ENCODE assay signal across 19 cellular contexts in the genomic region with DNA sequence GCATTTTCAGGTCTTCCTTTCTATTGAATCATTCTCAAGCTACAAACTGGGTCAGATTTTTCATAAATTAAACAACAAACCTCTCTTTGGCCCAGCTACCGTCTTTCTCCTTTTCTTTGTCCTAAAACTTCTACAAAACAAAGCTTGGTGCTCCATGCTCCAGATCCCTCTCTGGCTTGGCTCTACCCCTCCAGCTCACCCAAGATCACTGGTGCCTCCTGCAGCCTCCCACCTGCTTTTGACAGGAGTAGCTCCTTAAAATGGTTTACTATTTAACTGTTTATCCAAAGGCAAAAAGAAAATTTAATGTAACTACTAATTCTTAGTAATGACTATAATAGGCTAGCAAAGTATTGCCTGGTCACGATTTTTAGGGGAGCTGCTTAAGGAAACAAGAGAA. TPM values are rescaled to one million over a fixed set of nuclear protein-coding genes. Genes with fewer than 3 reads are reported as not detected.
"Had no signal": no experiment of that assay in that cellular context is flagged by ENCODE, and none has a peak within 500 bp of the region (broad histone marks: within the 10 kb centered on the region; RNA-seq: fewer than 3 reads in every experiment).

No MANE protein-coding gene starts in this region.

- H3K27me3 ChIP-seq: breast epithelium, hepatocyte, upper lobe of left lung had no signal

- H3K27ac Mint-ChIP-seq: activated CD8-positive, alpha-beta T cell treated with anti-CD3 and anti-CD28 coated beads, Interleukin-2, amount 10 ng/mL, durations not matched to agents 7 days and 5 days; activated naive CD8-positive, alpha-beta T cell treated with anti-CD3 and anti-CD28 coated beads, Interleukin-2, amount 10 ng/mL, durations not matched to agents 7 days and 5 days; activated T-helper 2 cell treated with anti-CD3 and anti-CD28 coated beads, Interferon-gamma antibody, Interleukin-2, Interleukin-4, amounts not matched to agents 10 μg/mL and 5 μg/mL and 100 μg/mL, durations not matched to agents 14 hours and 24 hours and 36 hours; natural killer cell treated with Interleukin-12 subunit alpha and Interleukin-12 subunit beta and Interleukin-15 and Interleukin-18, amount 100 ng/mL, for 72 hours had no signal

- H3K4me1 ChIP-seq: breast epithelium, psoas muscle had no signal

- ATAC-seq: activated CD8-positive, alpha-beta T cell treated with anti-CD3 and anti-CD28 coated beads, Interleukin-2, amount 10 ng/mL, durations not matched to agents 7 days and 5 days; mucosa of descending colon; natural killer cell treated with Interleukin-12 subunit alpha and Interleukin-12 subunit beta and Interleukin-15 and Interleukin-18, amount 100 ng/mL, for 72 hours; psoas muscle; sciatic nerve; stimulated activated naive B cell treated with anti-CD40 and anti-IgM and Interleukin-4, amounts not matched to agents 10 μg/mL and 1 μg/mL and 100 μg/mL, for 72 hours had no signal

- H3K9me3 Mint-ChIP-seq: activated naive CD8-positive, alpha-beta T cell treated with anti-CD3 and anti-CD28 coated beads, Interleukin-2, amount 10 ng/mL, durations not matched to agents 7 days and 5 days; activated T-helper 2 cell treated with anti-CD3 and anti-CD28 coated beads, Interferon-gamma antibody, Interleukin-2, Interleukin-4, amounts not matched to agents 10 μg/mL and 5 μg/mL and 100 μg/mL, durations not matched to agents 14 hours and 24 hours and 36 hours; natural killer cell treated with Interleukin-12 subunit alpha and Interleukin-12 subunit beta and Interleukin-15 and Interleukin-18, amount 100 ng/mL, for 72 hours; stimulated activated naive B cell treated with anti-CD40 and anti-IgM and Interleukin-4, amounts not matched to agents 10 μg/mL and 1 μg/mL and 100 μg/mL, for 72 hours had no signal

- H3K4me3 ChIP-seq: breast epithelium, hepatocyte, mucosa of descending colon, psoas muscle, upper lobe of left lung had no signal

- H3K27ac ChIP-seq: breast epithelium, hepatocyte, psoas muscle, upper lobe of left lung had no signal

- H3K9me3 ChIP-seq: breast epithelium, mucosa of descending colon, psoas muscle, upper lobe of left lung had no signal

- H3K4me3 Mint-ChIP-seq: activated CD8-positive, alpha-beta T cell treated with anti-CD3 and anti-CD28 coated beads, Interleukin-2, amount 10 ng/mL, durations not matched to agents 7 days and 5 days; activated naive CD8-positive, alpha-beta T cell treated with anti-CD3 and anti-CD28 coated beads, Interleukin-2, amount 10 ng/mL, durations not matched to agents 7 days and 5 days; natural killer cell treated with Interleukin-12 subunit alpha and Interleukin-12 subunit beta and Interleukin-15 and Interleukin-18, amount 100 ng/mL, for 72 hours; stimulated activated naive B cell treated with anti-CD40 and anti-IgM and Interleukin-4, amounts not matched to agents 10 μg/mL and 1 μg/mL and 100 μg/mL, for 72 hours had no signal

- H3K36me3 Mint-ChIP-seq: natural killer cell treated with Interleukin-12 subunit alpha and Interleukin-12 subunit beta and Interleukin-15 and Interleukin-18, amount 100 ng/mL, for 72 hours; stimulated activated naive B cell treated with anti-CD40 and anti-IgM and Interleukin-4, amounts not matched to agents 10 μg/mL and 1 μg/mL and 100 μg/mL, for 72 hours had no signal

- H3K36me3 ChIP-seq: breast epithelium, upper lobe of left lung had no signal

- DNase-seq: activated CD8-positive, alpha-beta T cell treated with anti-CD3 and anti-CD28 coated beads, Interleukin-2, amount 10 ng/mL, durations not matched to agents 7 days and 5 days; activated naive CD8-positive, alpha-beta T cell treated with anti-CD3 and anti-CD28 coated beads, Interleukin-2, amount 10 ng/mL, durations not matched to agents 7 days and 5 days; anterior cingulate cortex; mucosa of descending colon; psoas muscle; stimulated activated CD4-positive, alpha-beta T cell treated with anti-CD3 and anti-CD28 coated beads, Interleukin-2, amount 100 ng/mL, for 24 hours; stimulated activated naive B cell treated with anti-CD40 and anti-IgM and Interleukin-4, amounts not matched to agents 10 μg/mL and 1 μg/mL and 100 μg/mL, for 72 hours; substantia nigra; upper lobe of left lung had no signal

- H3K27me3 Mint-ChIP-seq: activated naive CD8-positive, alpha-beta T cell treated with anti-CD3 and anti-CD28 coated beads, Interleukin-2, amount 10 ng/mL, durations not matched to agents 7 days and 5 days; stimulated activated naive B cell treated with anti-CD40 and anti-IgM and Interleukin-4, amounts not matched to agents 10 μg/mL and 1 μg/mL and 100 μg/mL, for 72 hours had no signal

RNA-seq across cellular contexts. Expression of a gene that starts 53.2 kb away (rescaled TPM):
- total RNA-seq: activated CD8-positive, alpha-beta T cell treated with anti-CD3 and anti-CD28 coated beads, Interleukin-2, amount 10 ng/mL, durations not matched to agents 7 days and 5 days; activated naive CD8-positive, alpha-beta T cell treated with anti-CD3 and anti-CD28 coated beads, Interleukin-2, amount 10 ng/mL, durations not matched to agents 7 days and 5 days; activated T-helper 2 cell treated with anti-CD3 and anti-CD28 coated beads, Interferon-gamma antibody, Interleukin-2, Interleukin-4, amounts not matched to agents 10 μg/mL and 5 μg/mL and 100 μg/mL, durations not matched to agents 14 hours and 24 hours and 36 hours; breast epithelium; cerebellum; dermis microvascular lymphatic vessel endothelial cell; hepatocyte; lung microvascular endothelial cell; mucosa of descending colon; natural killer cell treated with Interleukin-12 subunit alpha and Interleukin-12 subunit beta and Interleukin-15 and Interleukin-18, amount 100 ng/mL, for 72 hours; omental fat pad; psoas muscle; sciatic nerve; upper lobe of left lung had no signal
- polyA plus RNA-seq: esophagus, hepatocyte, psoas muscle had no signal
